ENCODE assay signal across 8 cellular contexts in the genomic region with DNA sequence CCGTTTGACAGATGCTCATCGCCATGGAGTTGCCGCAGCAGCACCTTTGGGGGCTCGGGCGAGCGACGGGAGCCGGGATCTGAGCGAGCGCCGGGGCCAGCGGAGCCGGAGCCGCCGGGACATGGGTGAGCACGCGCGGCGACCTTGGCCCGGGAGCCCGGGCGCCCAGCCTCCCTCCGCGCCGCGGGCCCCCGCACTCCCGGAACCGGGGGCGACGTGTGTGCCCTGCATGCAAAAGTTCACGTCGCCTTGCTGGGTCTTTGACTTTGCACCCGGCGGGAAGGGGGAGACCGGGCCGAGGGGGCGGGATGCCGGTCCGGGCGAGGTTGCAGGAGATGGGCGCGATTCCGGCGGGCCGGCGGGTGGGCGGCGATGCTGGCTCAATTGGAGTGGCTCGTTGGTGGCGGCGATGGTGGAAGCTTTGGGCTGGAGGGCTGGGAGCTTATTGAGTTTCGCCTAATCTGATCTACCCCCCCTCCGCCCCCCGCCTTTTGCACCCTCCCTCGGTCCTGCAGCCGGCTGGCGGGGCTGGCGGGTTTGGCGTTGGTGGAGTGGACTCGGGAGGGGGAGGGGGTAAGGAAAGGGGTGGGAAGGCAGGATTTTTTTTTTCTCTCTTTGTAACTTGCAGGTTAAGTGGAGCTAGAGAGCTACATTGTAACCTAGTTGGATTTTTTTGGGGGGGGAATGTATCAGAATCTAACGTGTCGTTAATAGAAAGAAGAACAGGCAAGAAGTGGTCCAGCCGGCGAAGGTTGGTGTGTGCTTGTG. TPM values are rescaled to one million over a fixed set of nuclear protein-coding genes. Genes with fewer than 3 reads are reported as not detected.
DNase-seq lines count a peak whose midpoint lies in the region; ATAC-seq and TF ChIP-seq lines count a peak whose summit lies in the region.

A gene (plus strand): TSS at position 618 of the 768 bp plus-strand sequence. CDS start 20,459 bp downstream, outside the sequence.

- H3K9me3 ChIP-seq in A673 (ENCODE audit: low read depth, low read length, poor library complexity, severe bottlenecking) = no peaks in the 10 kb centered on the region
- no peaks in the 10 kb centered on the region for H3K9me3 ChIP-seq in ectodermal cell (ENCODE audit: control insufficient read depth, low read length)

- TF ChIP-seq POLR2A in GM18505 (IDR thresholded peaks at IDR 0.05; ENCODE audit: borderline replicate concordance, extremely low read depth, insufficient read depth, insufficient read length) (peak; percentile 48), lower leg skin (IDR thresholded peaks at IDR 0.05) (no peak)

- no peak for TF ChIP-seq CTCF in A673 (conservative IDR thresholded peaks at IDR 0.05; ENCODE audit: low read depth, low read length)
- TF ChIP-seq CTCF in lower leg skin (IDR thresholded peaks at IDR 0.05) = no peak

- no TSS peak for BruUV-seq in A673 (replicated peaks; lab: Mats Ljungman, UMichigan)

- H3K27ac ChIP-seq in A673 (ENCODE audit: low read depth, low read length, poor library complexity, severe bottlenecking) (peak within 1 kb of the TSS; percentile 19), ectodermal cell (ENCODE audit: insufficient read depth, low read depth, low read length, poor library complexity, severe bottlenecking) (peak within 1 kb of the TSS; percentile 55)

- intact Hi-C loops in A673 (cut with micrococcal nuclease; ENCODE audit: unreplicated experiment) (loop anchor here (5.0 kb wide), 2 partner anchors 217 to 342 kb away; no protein-coding TSS in a partner anchor), lower leg skin (cut with DNase I; ENCODE audit: low total_unique reads) (no loop called here)

- ATAC-seq in GM18505 (IDR thresholded peaks at IDR 0.05; ENCODE audit: unreplicated experiment) = no peak

- peaks cover 5% of the 10 kb centered on the region for H3K27me3 ChIP-seq in A673 (replicated peaks; ENCODE audit: insufficient read depth, low read depth, low read length, poor library complexity)
- no peaks in the 10 kb centered on the region for H3K27me3 ChIP-seq in ectodermal cell (ENCODE audit: control insufficient read depth, insufficient read depth, low read length, poor library complexity, severe bottlenecking)

- peak; percentile 60 for DNase-seq in A673 (ENCODE audit: low spot score)
- DNase-seq in NCI-H1105 (lab: John Stamatoyannopoulos, UW) = peak; percentile 61
- peak; percentile 62 for DNase-seq in UCSD-AML1 (lab: John Stamatoyannopoulos, UW; ENCODE audit: unreplicated experiment)
- peak; percentile 43 to 94 for DNase-seq in lower leg skin (ENCODE audit: low spot score in 2 of 2)
- DNase-seq in stimulated activated CD8-positive, alpha-beta memory T cell treated with anti-CD3 and anti-CD28 coated beads, Interleukin-12 subunit alpha, Interleukin-12 subunit beta, amount 100 ng/mL, for 1 hour (ENCODE audit: low read depth) = peak; percentile 6
- no peak for DNase-seq in OCI-M1 (lab: John Stamatoyannopoulos, UW)

- WGBS in ectodermal cell, 2 experiments = 0 to 1% methylated on average over 61 to 65 of the region's 65 CpGs
- WGBS in lower leg skin, 2 donors = 1% methylated on average over 11 to 50 of the region's 65 CpGs

- POLR2A ChIA-PET in A673 (lab: Charles Lee; ENCODE audit: low non-redundant PET) = interaction anchor here (0.6 kb wide), 1 partner anchor 186 kb away, joined by 3 read pairs; no protein-coding TSS in a partner anchor

- H3K4me3 ChIP-seq in A673 (ENCODE audit: low read depth, low read length, poor library complexity, severe bottlenecking) = peak within 1 kb of the TSS; percentile 67
- peak within 1 kb of the TSS; percentile 87 for H3K4me3 ChIP-seq in ectodermal cell (ENCODE audit: insufficient read depth, low read depth, low read length)
- peak within 1 kb of the TSS; percentile 44 for H3K4me3 ChIP-seq in lower leg skin (ENCODE audit: low read depth, poor library complexity, severe bottlenecking)

- H3K36me3 ChIP-seq in A673 (ENCODE audit: insufficient read depth, low read length, poor library complexity, severe bottlenecking) (no peaks in the 10 kb centered on the region), ectodermal cell (ENCODE audit: control insufficient read depth, insufficient read depth, low read length) (no peaks in the 10 kb centered on the region)

- CTCF ChIA-PET in A673 (lab: Charles Lee) = no interaction called here

- H3K4me1 ChIP-seq in A673 (ENCODE audit: insufficient read depth, low read length, poor library complexity, severe bottlenecking) = peaks cover 22% of the 10 kb centered on the region
- peaks cover 26% of the 10 kb centered on the region for H3K4me1 ChIP-seq in ectodermal cell (ENCODE audit: control insufficient read depth, insufficient read depth, low read length)

RNA-seq across cellular contexts. Expression of the gene that starts here (rescaled TPM):
- total RNA-seq in A673 (2021) = 14.0 and 16.2 TPM in 2 replicates
- 19.5 TPM for polyA plus RNA-seq in ectodermal cell (2013, experiment 1 of 4)
- 20.0 TPM for polyA plus RNA-seq in ectodermal cell (2013, experiment 2 of 4)
- 14.1 TPM for polyA plus RNA-seq in ectodermal cell (2013, experiment 3 of 4)
- polyA plus RNA-seq in ectodermal cell (2013, experiment 4 of 4) = 16.9 TPM
- 10 to 100 TPM in 3 of 4 donors, 1 to 10 TPM in 1; 7.8 to 16.6 (median 11.7) TPM for total RNA-seq in lower leg skin
